ENCODE assay signal across 15 cellular contexts in genomic region chr17:18968945-18969887, GRCh38. TPM values are rescaled to one million over a fixed set of nuclear protein-coding genes. Genes with fewer than 3 reads are reported as not detected.
DNase-seq lines count a peak whose midpoint lies in the region; ATAC-seq and TF ChIP-seq lines count a peak whose summit lies in the region.
"Had no signal": no experiment of that assay in that cellular context is flagged by ENCODE, and none has a peak within 500 bp of the region (broad histone marks: within the 10 kb centered on the region; RNA-seq: fewer than 3 reads in every experiment).

No MANE protein-coding gene starts in this region.

- no peak for TF ChIP-seq RAD21 in HCT116 (IDR thresholded peaks at IDR 0.05; ENCODE audit: low read depth)

- H4K20me1 ChIP-seq in HCT116 (ENCODE audit: insufficient read depth): no peaks in the 10 kb centered on the region

- H2AFZ ChIP-seq in HCT116 (ENCODE audit: low read depth, low read length, poor library complexity, severe bottlenecking): no peak overlapping the region

- no peak overlapping the region; the same call in 1 of the 2 replicates for H3K9ac ChIP-seq in HCT116 (ENCODE audit: low read length)

- H3K4me2 ChIP-seq in HCT116 (ENCODE audit: low read length): peak overlapping the region; percentile 47

- H3K4me3 ChIP-seq in HCT116 (replicated peaks in 1 of 2; ENCODE audit: low read depth in 1 of 2, low read length in 2 of 2) (no peak overlapping the region), lung (no peak overlapping the region)

- no peak overlapping the region for H3K4me3 Mint-ChIP-seq in activated T-helper 17 cell treated with anti-CD3 and anti-CD28 coated beads, Interleukin-2, amount 50 U/mL, for 72 hours
- H3K4me3 Mint-ChIP-seq in activated CD4-positive, alpha-beta memory T cell treated with anti-CD3 and anti-CD28 coated beads, Interleukin-2, amount 10 ng/mL, durations not matched to agents 7 days and 5 days: no peak overlapping the region
- H3K4me3 Mint-ChIP-seq: effector memory CD8-positive, alpha-beta T cell had no signal

- H3K4me1 ChIP-seq in HCT116 (ENCODE audit: control insufficient read depth in 1 of 2, insufficient read depth in 2 of 2, low read length in 2 of 2): peaks cover 21 to 41% of the 10 kb centered on the region in 2 experiments
- peaks cover 0 to 10% of the 10 kb centered on the region in 2 donors for H3K4me1 ChIP-seq in lung (ENCODE audit: control insufficient read depth in 2 of 2, insufficient read depth in 2 of 2, low read length in 2 of 2)
- H3K4me1 ChIP-seq: BE2C had no signal

- H3K79me2 ChIP-seq in HCT116 (ENCODE audit: insufficient read depth, low read length): peaks cover 6% of the 10 kb centered on the region; the same call in 1 of the 2 replicates

- H3K9me3 ChIP-seq in HCT116 (ENCODE audit: control insufficient read depth in 1 of 2, insufficient read depth in 1 of 2, low read depth in 1 of 2, low read length in 2 of 2) (no peaks in the 10 kb centered on the region), lung (ENCODE audit: control insufficient read depth in 2 of 2, insufficient read depth in 1 of 2, low read length in 1 of 2) (no peaks in the 10 kb centered on the region)
- H3K9me3 ChIP-seq: BE2C had no signal

- peak overlapping the region; percentile 28 for H3K27ac Mint-ChIP-seq in activated T-helper 17 cell treated with anti-CD3 and anti-CD28 coated beads, Interleukin-2, amount 50 U/mL, for 72 hours
- no peak overlapping the region for H3K27ac Mint-ChIP-seq in activated CD4-positive, alpha-beta memory T cell treated with anti-CD3 and anti-CD28 coated beads, Interleukin-2, amount 10 ng/mL, durations not matched to agents 7 days and 5 days
- H3K27ac Mint-ChIP-seq: progenitor cell of endocrine pancreas had no signal

- RAD21 ChIA-PET in HCT116 (lab: Charles Lee; ENCODE audit: low non-redundant PET in 1 of 2, low total read pairs in 2 of 2, uncharacterized antibody in 2 of 2, unreplicated experiment in 2 of 2): no interaction called here

- TF ChIP-seq CTCF in HCT116 (IDR thresholded peaks at IDR 0.05 in 2 of 3, conservative IDR thresholded peaks at IDR 0.05 in 1 of 3; ENCODE audit: borderline replicate concordance in 1 of 3, insufficient read depth in 1 of 3, low read depth in 2 of 3, low read length in 2 of 3): no peak
- no peak for TF ChIP-seq CTCF in lung (IDR thresholded peaks at IDR 0.05; ENCODE audit: control extremely low read depth, extremely low read depth)

- H3K27me3 ChIP-seq in HCT116 (ENCODE audit: insufficient read depth, low read length) (no peaks in the 10 kb centered on the region), lung (ENCODE audit: control insufficient read depth, insufficient read depth) (no peaks in the 10 kb centered on the region)
- H3K27me3 ChIP-seq: BE2C had no signal

- no peaks in the 10 kb centered on the region for H3K9me2 ChIP-seq in HCT116 (ENCODE audit: insufficient read depth)

- POLR2A ChIA-PET in HCT116 (lab: Charles Lee): no interaction called here
- POLR2A ChIA-PET in activated CD4-positive, alpha-beta memory T cell treated with anti-CD3 and anti-CD28 coated beads, Interleukin-2, amount 10 ng/mL, durations not matched to agents 7 days and 5 days (lab: Charles Lee): interaction anchor here (0.9 kb wide), 1 partner anchor 35 kb away, joined by 4 read pairs; the partner anchor contains the start of gene FAM83G

- H3K36me3 ChIP-seq in HCT116 (ENCODE audit: control insufficient read depth in 1 of 2, insufficient read depth in 2 of 2, low read length in 2 of 2) (peaks cover 12 to 19% of the 10 kb centered on the region in 2 experiments; a peak in 3 of 4 replicates), lung (ENCODE audit: control insufficient read depth in 2 of 2, insufficient read depth in 2 of 2, low read length in 2 of 2) (peaks cover 0 to 11% of the 10 kb centered on the region in 2 donors)
- H3K36me3 ChIP-seq: BE2C had no signal

- 48 to 67% methylated on average over 23 of the region's 23 CpGs for WGBS in lung, 2 donors

- peaks cover 11% of the 10 kb centered on the region for H3K36me3 Mint-ChIP-seq in activated T-helper 17 cell treated with anti-CD3 and anti-CD28 coated beads, Interleukin-2, amount 50 U/mL, for 72 hours (ENCODE audit: low read depth)
- no peaks in the 10 kb centered on the region for H3K36me3 Mint-ChIP-seq in activated CD4-positive, alpha-beta memory T cell treated with anti-CD3 and anti-CD28 coated beads, Interleukin-2, amount 10 ng/mL, durations not matched to agents 7 days and 5 days (ENCODE audit: low read depth)

- ATAC-seq in HCT116 (peak; percentile 81), lung (ENCODE audit: insufficient read depth, low FRiP score) (no peak), HG02884 (IDR thresholded peaks at IDR 0.05; ENCODE audit: unreplicated experiment) (no peak)
- peak; percentile 30 for ATAC-seq in activated T-helper 17 cell treated with anti-CD3 and anti-CD28 coated beads, Interleukin-2, amount 50 U/mL, for 72 hours (replicated peaks)
- ATAC-seq: effector memory CD8-positive, alpha-beta T cell had no signal

- H3K27ac ChIP-seq in HCT116 (ENCODE audit: low read depth, low read length) (peak overlapping the region; percentile 35), lung (ENCODE audit: low read depth in 1 of 2, low read length in 1 of 2) (peak overlapping the region in 1 of 2 donors; percentile 58)

- no peak for TF ChIP-seq POLR2A in HCT116 (IDR thresholded peaks at IDR 0.05; ENCODE audit: borderline replicate concordance, extremely low read depth, insufficient read depth, insufficient read length)

- CTCF ChIA-PET in HCT116 (lab: Charles Lee): interaction anchor here (1.5 kb wide), 1 partner anchor 8 kb away, joined by 22 read pairs; no protein-coding TSS in a partner anchor
- CTCF ChIA-PET in activated CD4-positive, alpha-beta memory T cell treated with anti-CD3 and anti-CD28 coated beads, Interleukin-2, amount 10 ng/mL, durations not matched to agents 7 days and 5 days (lab: Charles Lee): interaction anchor here (1.3 to 1.9 kb wide), 2 partner anchors 8 to 10 kb away, joined by 3 to 6 read pairs; no protein-coding TSS in a partner anchor

- intact Hi-C loops in HCT116 (cut with micrococcal nuclease): no loop called here

- H3K9me3 Mint-ChIP-seq in activated T-helper 17 cell treated with anti-CD3 and anti-CD28 coated beads, Interleukin-2, amount 50 U/mL, for 72 hours: no peaks in the 10 kb centered on the region
- no peaks in the 10 kb centered on the region for H3K9me3 Mint-ChIP-seq in activated CD4-positive, alpha-beta memory T cell treated with anti-CD3 and anti-CD28 coated beads, Interleukin-2, amount 10 ng/mL, durations not matched to agents 7 days and 5 days
- H3K9me3 Mint-ChIP-seq: effector memory CD8-positive, alpha-beta T cell had no signal

- no peaks in the 10 kb centered on the region for H3K27me3 Mint-ChIP-seq in activated T-helper 17 cell treated with anti-CD3 and anti-CD28 coated beads, Interleukin-2, amount 50 U/mL, for 72 hours
- no peaks in the 10 kb centered on the region for H3K27me3 Mint-ChIP-seq in activated CD4-positive, alpha-beta memory T cell treated with anti-CD3 and anti-CD28 coated beads, Interleukin-2, amount 10 ng/mL, durations not matched to agents 7 days and 5 days
- H3K27me3 Mint-ChIP-seq: effector memory CD8-positive, alpha-beta T cell; progenitor cell of endocrine pancreas had no signal

- BruUV-seq in HCT116 (replicated peaks; lab: Mats Ljungman, UMichigan): TSS peak; percentile 11

- peak; percentile 57 for DNase-seq in A172 (ENCODE audit: low spot score)
- no peak for DNase-seq in HCT116 (ENCODE audit: low read depth, low spot score)
- DNase-seq in lung (ENCODE audit: low spot score): peak; percentile 35
- no peak for DNase-seq in GM19240 (ENCODE audit: insufficient read length, low spot score)
- no peak for DNase-seq in activated CD4-positive, alpha-beta memory T cell treated with anti-CD3 and anti-CD28 coated beads, Interleukin-2, amount 10 ng/mL, durations not matched to agents 7 days and 5 days
- no peak for DNase-seq in SKM-1 (lab: John Stamatoyannopoulos, UW; ENCODE audit: unreplicated experiment)
- DNase-seq: activated CD4-positive, CD25-positive, alpha-beta regulatory T cell; activated naive CD4-positive, alpha-beta T cell treated with anti-CD3 and anti-CD28 coated beads, Interleukin-2, amount 50 U/mL, for 16 hours; BE2C; effector memory CD8-positive, alpha-beta T cell; NCI-H1417 had no signal

- H3K4me1 Mint-ChIP-seq in activated T-helper 17 cell treated with anti-CD3 and anti-CD28 coated beads, Interleukin-2, amount 50 U/mL, for 72 hours: peaks cover 5% of the 10 kb centered on the region
- peaks cover 5% of the 10 kb centered on the region for H3K4me1 Mint-ChIP-seq in activated CD4-positive, alpha-beta memory T cell treated with anti-CD3 and anti-CD28 coated beads, Interleukin-2, amount 10 ng/mL, durations not matched to agents 7 days and 5 days

TF ChIP-seq in HCT116, 20 proteins besides CTCF, POLR2A, EP300 and RAD21 (continues in another document):
- TF ChIP-seq SRF (IDR thresholded peaks at IDR 0.05; ENCODE audit: low read depth): no peak
- TF ChIP-seq ZNF274 (IDR thresholded peaks at IDR 0.05; ENCODE audit: low read depth, low read length): no peak
- TF ChIP-seq ZFX (IDR thresholded peaks at IDR 0.05): no peak
- no peak for TF ChIP-seq CBX3 (IDR thresholded peaks at IDR 0.05; ENCODE audit: low read depth)
- no peak for TF ChIP-seq EZH2 (IDR thresholded peaks at IDR 0.05)
- TF ChIP-seq JUND (IDR thresholded peaks at IDR 0.05): no peak
- TF ChIP-seq CEBPB (IDR thresholded peaks at IDR 0.05; ENCODE audit: low read depth): no peak

RNA-seq across cellular contexts. Expression of gene SLC5A10, which starts 17.3 kb away (rescaled TPM):
- 0.22 TPM in 1 of 2 replicates, not detected in the other for total RNA-seq in A172 (2014; rRNA removed; shearing (Covaris generic))
- total RNA-seq in HCT116 (2021; ENCODE audit: unreplicated experiment) (not detected), lung (under 1 TPM; 0.09 to 0.31 TPM)
- polyA plus RNA-seq in HCT116 (2012): 0.09 TPM in 1 of 2 replicates, not detected in the other
- total RNA-seq in activated T-helper 17 cell treated with anti-CD3 and anti-CD28 coated beads, Interleukin-2, amount 50 U/mL, for 72 hours: not detected
- polyA plus RNA-seq in lung: under 1 TPM; 0.21 to 0.22 TPM
- total RNA-seq in activated CD4-positive, alpha-beta memory T cell treated with anti-CD3 and anti-CD28 coated beads, Interleukin-2, amount 10 ng/mL, durations not matched to agents 7 days and 5 days: not detected
- total RNA-seq: kidney epithelial cell, progenitor cell of endocrine pancreas had no signal

RNA-seq across cellular contexts. Expression of gene FAM83G, which starts 35.3 kb away (rescaled TPM):
- 26.3 and 29.5 TPM in 2 replicates for total RNA-seq in A172 (2014; rRNA removed; shearing (Covaris generic))
- total RNA-seq in HCT116 (2021; ENCODE audit: unreplicated experiment): 33.9 TPM
- polyA plus RNA-seq in HCT116 (2012): 25.6 and 25.9 TPM in 2 replicates
- total RNA-seq in activated T-helper 17 cell treated with anti-CD3 and anti-CD28 coated beads, Interleukin-2, amount 50 U/mL, for 72 hours: 10 to 100 TPM; 15.9 to 22.6 TPM
- 10 to 100 TPM in 1 of 2 donors, 1 to 10 TPM in 1; 2.2 to 11.9 TPM for total RNA-seq in lung
- 1 to 10 TPM; 7.0 to 8.1 TPM for polyA plus RNA-seq in lung
- 1 to 10 TPM; 6.4 to 6.5 TPM for total RNA-seq in activated CD4-positive, alpha-beta memory T cell treated with anti-CD3 and anti-CD28 coated beads, Interleukin-2, amount 10 ng/mL, durations not matched to agents 7 days and 5 days

Comparison
In these comparisons a context has a peak if more than half of its experiments do, and no peak if none do; other contexts are left out.
1. DNase-seq: peak in A172 (single experiment) and lung (single experiment); none in HCT116 (single experiment), GM19240 (single experiment), activated CD4-positive, alpha-beta memory T cell treated with anti-CD3 and anti-CD28 coated beads, Interleukin-2, amount 10 ng/mL, durations not matched to agents 7 days and 5 days (single experiment) and SKM-1 (single experiment).
2. ATAC-seq: peak in HCT116 (single experiment) and activated T-helper 17 cell treated with anti-CD3 and anti-CD28 coated beads, Interleukin-2, amount 50 U/mL, for 72 hours (single experiment); none in lung (single experiment) and HG02884 (single experiment).